In the genomic region with DNA sequence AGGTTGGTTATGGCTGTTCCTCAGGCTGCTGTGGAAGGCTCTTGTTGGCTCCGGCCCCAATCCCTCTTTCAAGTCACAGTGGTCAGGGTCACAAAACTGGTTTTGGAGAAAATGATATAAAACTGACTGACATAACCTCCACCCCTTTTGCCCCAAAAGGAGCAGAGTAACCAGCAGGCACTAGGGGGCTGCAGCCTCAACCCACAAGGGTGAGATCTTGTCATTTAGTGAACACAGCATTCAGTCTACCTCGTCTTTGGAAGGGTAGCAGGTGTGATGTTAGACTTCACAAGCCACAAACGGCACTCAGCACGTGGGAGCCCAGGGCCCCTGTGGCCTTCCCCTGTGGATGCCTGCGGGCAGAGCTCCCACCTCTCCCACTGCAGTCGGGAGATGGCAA, we compare ENCODE assay signal across 31 cellular contexts.
"Had no signal": no experiment of that assay in that cellular context is flagged by ENCODE, and none has a peak within 500 bp of the region (broad histone marks: within the 10 kb centered on the region; RNA-seq: fewer than 3 reads in every experiment).

No MANE protein-coding gene starts in this region.

- H3K9me3 Mint-ChIP-seq: activated CD4-positive, alpha-beta memory T cell treated with anti-CD3 and anti-CD28 coated beads, Interleukin-2, amount 10 ng/mL, durations not matched to agents 7 days and 5 days; activated CD4-positive, alpha-beta T cell treated with anti-CD3 and anti-CD28 coated beads, Interleukin-2, amount 10 ng/mL, durations not matched to agents 7 days and 5 days; activated naive CD4-positive, alpha-beta T cell treated with anti-CD3 and anti-CD28 coated beads, Interleukin-2, amount 10 ng/mL, durations not matched to agents 7 days and 5 days; activated naive CD8-positive, alpha-beta T cell treated with anti-CD3 and anti-CD28 coated beads, Interleukin-2, amount 10 ng/mL, durations not matched to agents 7 days and 5 days; activated T-cell treated with anti-CD3 and anti-CD28 coated beads, Interleukin-2, amount 50 U/mL, for 24 hours; natural killer cell treated with Interleukin-12 subunit alpha and Interleukin-12 subunit beta and Interleukin-15 and Interleukin-18, amount 100 ng/mL, for 72 hours; stimulated activated effector memory CD8-positive, alpha-beta T cell treated with anti-CD3 and anti-CD28 coated beads, Interleukin-12 subunit alpha, Interleukin-12 subunit beta, amount 100 ng/mL, for 72 hours; stimulated activated naive CD8-positive, alpha-beta T cell treated with anti-CD3 and anti-CD28 coated beads, Interleukin-15, Interleukin-2, amounts not matched to agents 100 ng/mL and 50 ng/mL, for 24 hours; type B pancreatic cell; WTC11 had no signal

- H3K36me3 ChIP-seq: ascending aorta, brain microvascular endothelial cell, gastrocnemius medialis, left lung, ovary, sigmoid colon, uterus had no signal

- H3K36me3 Mint-ChIP-seq: activated naive CD4-positive, alpha-beta T cell treated with anti-CD3 and anti-CD28 coated beads, Interleukin-2, amount 10 ng/mL, durations not matched to agents 7 days and 5 days; activated naive CD8-positive, alpha-beta T cell treated with anti-CD3 and anti-CD28 coated beads, Interleukin-2, amount 10 ng/mL, durations not matched to agents 7 days and 5 days; natural killer cell treated with Interleukin-12 subunit alpha and Interleukin-12 subunit beta and Interleukin-15 and Interleukin-18, amount 100 ng/mL, for 72 hours; stimulated activated effector memory CD8-positive, alpha-beta T cell treated with anti-CD3 and anti-CD28 coated beads, Interleukin-12 subunit alpha, Interleukin-12 subunit beta, amount 100 ng/mL, for 72 hours; type B pancreatic cell; WTC11 had no signal

- H3K4me3 Mint-ChIP-seq: activated CD4-positive, alpha-beta memory T cell treated with anti-CD3 and anti-CD28 coated beads, Interleukin-2, amount 10 ng/mL, durations not matched to agents 7 days and 5 days; activated CD4-positive, alpha-beta T cell treated with anti-CD3 and anti-CD28 coated beads, Interleukin-2, amount 10 ng/mL, durations not matched to agents 7 days and 5 days; activated naive CD4-positive, alpha-beta T cell treated with anti-CD3 and anti-CD28 coated beads, Interleukin-2, amount 10 ng/mL, durations not matched to agents 7 days and 5 days; activated naive CD8-positive, alpha-beta T cell treated with anti-CD3 and anti-CD28 coated beads, Interleukin-2, amount 10 ng/mL, durations not matched to agents 7 days and 5 days; activated T-cell treated with anti-CD3 and anti-CD28 coated beads, Interleukin-2, amount 50 U/mL, for 24 hours; natural killer cell treated with Interleukin-12 subunit alpha and Interleukin-12 subunit beta and Interleukin-15 and Interleukin-18, amount 100 ng/mL, for 72 hours; stimulated activated effector memory CD8-positive, alpha-beta T cell treated with anti-CD3 and anti-CD28 coated beads, Interleukin-12 subunit alpha, Interleukin-12 subunit beta, amount 100 ng/mL, for 72 hours; stimulated activated naive CD8-positive, alpha-beta T cell treated with anti-CD3 and anti-CD28 coated beads, Interleukin-15, Interleukin-2, amounts not matched to agents 100 ng/mL and 50 ng/mL, for 24 hours; type B pancreatic cell; WTC11 had no signal

- H3K4me3 ChIP-seq: ascending aorta, coronary artery, dorsolateral prefrontal cortex, gastrocnemius medialis, left lung, lung, mucosa of descending colon, ovary, psoas muscle, sigmoid colon, uterus had no signal

- H3K27me3 ChIP-seq: ascending aorta, brain microvascular endothelial cell, dorsolateral prefrontal cortex, gastrocnemius medialis, ovary, sigmoid colon, uterus had no signal

- H3K27me3 Mint-ChIP-seq: activated CD4-positive, alpha-beta memory T cell treated with anti-CD3 and anti-CD28 coated beads, Interleukin-2, amount 10 ng/mL, durations not matched to agents 7 days and 5 days; activated CD4-positive, alpha-beta T cell treated with anti-CD3 and anti-CD28 coated beads, Interleukin-2, amount 10 ng/mL, durations not matched to agents 7 days and 5 days; activated naive CD4-positive, alpha-beta T cell treated with anti-CD3 and anti-CD28 coated beads, Interleukin-2, amount 10 ng/mL, durations not matched to agents 7 days and 5 days; activated naive CD8-positive, alpha-beta T cell treated with anti-CD3 and anti-CD28 coated beads, Interleukin-2, amount 10 ng/mL, durations not matched to agents 7 days and 5 days; activated T-cell treated with anti-CD3 and anti-CD28 coated beads, Interleukin-2, amount 50 U/mL, for 24 hours; natural killer cell treated with Interleukin-12 subunit alpha and Interleukin-12 subunit beta and Interleukin-15 and Interleukin-18, amount 100 ng/mL, for 72 hours; stimulated activated naive CD8-positive, alpha-beta T cell treated with anti-CD3 and anti-CD28 coated beads, Interleukin-15, Interleukin-2, amounts not matched to agents 100 ng/mL and 50 ng/mL, for 24 hours had no signal

- H3K4me1 ChIP-seq: ascending aorta, gastrocnemius medialis, psoas muscle, uterus had no signal

- H3K27ac Mint-ChIP-seq: activated CD4-positive, alpha-beta memory T cell treated with anti-CD3 and anti-CD28 coated beads, Interleukin-2, amount 10 ng/mL, durations not matched to agents 7 days and 5 days; activated CD4-positive, alpha-beta T cell treated with anti-CD3 and anti-CD28 coated beads, Interleukin-2, amount 10 ng/mL, durations not matched to agents 7 days and 5 days; activated naive CD4-positive, alpha-beta T cell treated with anti-CD3 and anti-CD28 coated beads, Interleukin-2, amount 10 ng/mL, durations not matched to agents 7 days and 5 days; activated naive CD8-positive, alpha-beta T cell treated with anti-CD3 and anti-CD28 coated beads, Interleukin-2, amount 10 ng/mL, durations not matched to agents 7 days and 5 days; activated T-cell treated with anti-CD3 and anti-CD28 coated beads, Interleukin-2, amount 50 U/mL, for 24 hours; stimulated activated effector memory CD8-positive, alpha-beta T cell treated with anti-CD3 and anti-CD28 coated beads, Interleukin-12 subunit alpha, Interleukin-12 subunit beta, amount 100 ng/mL, for 72 hours; stimulated activated naive CD8-positive, alpha-beta T cell treated with anti-CD3 and anti-CD28 coated beads, Interleukin-15, Interleukin-2, amounts not matched to agents 100 ng/mL and 50 ng/mL, for 24 hours; type B pancreatic cell; WTC11 had no signal

- H3K27ac ChIP-seq: ascending aorta, brain microvascular endothelial cell, coronary artery, dorsolateral prefrontal cortex, gastrocnemius medialis, left lung, ovary, psoas muscle, sigmoid colon, uterus had no signal

- H3K9me3 ChIP-seq: ascending aorta, gastrocnemius medialis, left lung, mucosa of descending colon, ovary, psoas muscle, sigmoid colon, uterus had no signal

- DNase-seq: activated CD4-positive, alpha-beta memory T cell treated with anti-CD3 and anti-CD28 coated beads, Interleukin-2, amount 10 ng/mL, durations not matched to agents 7 days and 5 days; activated CD4-positive, alpha-beta T cell treated with anti-CD3 and anti-CD28 coated beads for 1 hour; activated CD4-positive, alpha-beta T cell treated with anti-CD3 and anti-CD28 coated beads, Interleukin-2, amount 10 ng/mL, durations not matched to agents 7 days and 5 days; activated CD8-positive, alpha-beta memory T cell treated with anti-CD3 and anti-CD28 coated beads, Interleukin-2, amount 50 U/mL, for 48 hours; activated gamma-delta T cell; activated naive CD4-positive, alpha-beta T cell treated with anti-CD3 and anti-CD28 coated beads, Interleukin-2, amount 10 ng/mL, durations not matched to agents 7 days and 5 days; activated naive CD8-positive, alpha-beta T cell treated with anti-CD3 and anti-CD28 coated beads, Interleukin-2, amount 10 ng/mL, durations not matched to agents 7 days and 5 days; activated T-cell treated with anti-CD3 and anti-CD28 coated beads, Interleukin-2, amount 50 U/mL, for 24 hours; brain microvascular endothelial cell; dorsolateral prefrontal cortex; effector memory CD4-positive, alpha-beta T cell; erythroblast; gastrocnemius medialis; glutamatergic neuron; left lung; mesendoderm; mucosa of descending colon; ovary; psoas muscle; sigmoid colon; small intestine; stimulated activated CD4-positive, alpha-beta T cell treated with anti-CD3 and anti-CD28 coated beads, Interleukin-4, amount 100 ng/mL, for 24 hours; uterus had no signal

- ATAC-seq: gastrocnemius medialis; left lung; mucosa of descending colon; natural killer cell treated with Interleukin-12 subunit alpha and Interleukin-12 subunit beta and Interleukin-15 and Interleukin-18, amount 100 ng/mL, for 72 hours; psoas muscle; stimulated activated effector memory CD8-positive, alpha-beta T cell treated with anti-CD3 and anti-CD28 coated beads, Interleukin-12 subunit alpha, Interleukin-12 subunit beta, amount 100 ng/mL, for 72 hours; WTC11 had no signal

- H3K4me1 Mint-ChIP-seq: activated CD4-positive, alpha-beta memory T cell treated with anti-CD3 and anti-CD28 coated beads, Interleukin-2, amount 10 ng/mL, durations not matched to agents 7 days and 5 days; activated naive CD8-positive, alpha-beta T cell treated with anti-CD3 and anti-CD28 coated beads, Interleukin-2, amount 10 ng/mL, durations not matched to agents 7 days and 5 days; stimulated activated effector memory CD8-positive, alpha-beta T cell treated with anti-CD3 and anti-CD28 coated beads, Interleukin-12 subunit alpha, Interleukin-12 subunit beta, amount 100 ng/mL, for 72 hours had no signal
